In genomic region chr2:112257575-112257974, GRCh38 we compare ENCODE assay signal across 18 cellular contexts. TPM values are rescaled to one million over a fixed set of nuclear protein-coding genes. Genes with fewer than 3 reads are reported as not detected.
DNase-seq lines count a peak whose midpoint lies in the region; ATAC-seq, FAIRE-seq and TF ChIP-seq lines count a peak whose summit lies in the region.
"Had no signal": no experiment of that assay in that cellular context is flagged by ENCODE, and none has a peak within 500 bp of the region (broad histone marks: within the 10 kb centered on the region; RNA-seq: fewer than 3 reads in every experiment).

No MANE protein-coding gene starts in this region.

- H3K36me3 ChIP-seq in upper lobe of left lung: no peaks in the 10 kb centered on the region
- H3K36me3 ChIP-seq: esophagus squamous epithelium, ovary, upper lobe of right lung had no signal

- no peak for TF ChIP-seq EP300 in upper lobe of left lung (IDR thresholded peaks at IDR 0.05)

- H3K4me1 ChIP-seq in upper lobe of left lung: peaks cover 5 to 38% (median 16%) of the 10 kb centered on the region in 4 donors

- H3K9me3 ChIP-seq in upper lobe of left lung: no peaks in the 10 kb centered on the region
- H3K9me3 ChIP-seq: esophagus squamous epithelium, ovary, SK-N-SH, upper lobe of right lung had no signal

- no peak for ATAC-seq in upper lobe of left lung (ENCODE audit: low FRiP score in 2 of 2)
- ATAC-seq: activated CD8-positive, alpha-beta T cell treated with anti-CD3 and anti-CD28 coated beads for 36 hours; upper lobe of right lung had no signal

- H3K27me3 ChIP-seq in upper lobe of left lung: no peaks in the 10 kb centered on the region
- H3K27me3 ChIP-seq: esophagus squamous epithelium, ovary, upper lobe of right lung had no signal

- no peak for TF ChIP-seq POLR2A in upper lobe of left lung (IDR thresholded peaks at IDR 0.05)

- peak; percentile 33 for DNase-seq in stimulated activated CD4-positive, alpha-beta T cell treated with anti-CD3 and anti-CD28 coated beads, Interleukin-1b, Interleukin-23, amount 100 ng/mL, for 48 hours
- no peak for DNase-seq in stimulated activated CD4-positive, alpha-beta T cell treated with anti-CD3 and anti-CD28 coated beads, Interleukin-4, amount 100 ng/mL, for 24 hours
- DNase-seq in RCC 7860 (ENCODE audit: low spot score) (peak; percentile 71), epithelial cell of prostate (ENCODE audit: low read depth, low spot score) (peak; percentile 57), SKM-1 (lab: John Stamatoyannopoulos, UW; ENCODE audit: unreplicated experiment) (no peak), cortex of kidney (lab: John Stamatoyannopoulos, UW) (no peak), upper lobe of left lung (no peak)
- no peak for DNase-seq in central memory CD4-positive, alpha-beta T cell
- DNase-seq: activated CD8-positive, alpha-beta T cell treated with anti-CD3 and anti-CD28 coated beads for 36 hours; esophagus squamous epithelium; NCI-H1417 treated with DMSO at 0.1 percent for 48 hours; NCI-H446; ovary; SK-N-SH; upper lobe of right lung had no signal

- WGBS in upper lobe of left lung, 2 donors: 76 to 87% methylated on average over 3 to 4 of the region's 4 CpGs

- no peak for FAIRE-seq in RCC 7860 (lab: Jason Lieb, UNC)
- FAIRE-seq: D721Med, GM18507 had no signal

- H3K4me3 ChIP-seq in upper lobe of left lung: no peak overlapping the region
- H3K4me3 ChIP-seq: coronary artery, esophagus squamous epithelium, ovary, upper lobe of right lung had no signal

- TF ChIP-seq CTCF in upper lobe of left lung (IDR thresholded peaks at IDR 0.05): no peak

- no peak overlapping the region for H3K27ac ChIP-seq in epithelial cell of prostate
- no peak overlapping the region for H3K27ac ChIP-seq in upper lobe of left lung
- H3K27ac ChIP-seq: coronary artery, esophagus squamous epithelium, ovary, upper lobe of right lung had no signal

RNA-seq across cellular contexts. Expression of gene ZC3H8, which starts 2.7 kb away (rescaled TPM):
- total RNA-seq in upper lobe of left lung: 10 to 100 TPM in 3 of 6 donors, 1 to 10 TPM in 3; 4.3 to 92.2 (median 10.1) TPM

RNA-seq across cellular contexts. Expression of gene ZC3H6, which starts 17.8 kb away (rescaled TPM):
- total RNA-seq in upper lobe of left lung: 10 to 100 TPM in 3 of 6 donors, 1 to 10 TPM in 3; 4.8 to 18.5 (median 11.7) TPM

Comparison
In these comparisons a context has a peak if more than half of its experiments do, and no peak if none do; other contexts are left out.
1. DNase-seq: peak in stimulated activated CD4-positive, alpha-beta T cell treated with anti-CD3 and anti-CD28 coated beads, Interleukin-1b, Interleukin-23, amount 100 ng/mL, for 48 hours (single experiment), RCC 7860 (single experiment) and epithelial cell of prostate (single experiment); none in stimulated activated CD4-positive, alpha-beta T cell treated with anti-CD3 and anti-CD28 coated beads, Interleukin-4, amount 100 ng/mL, for 24 hours (single experiment), SKM-1 (single experiment), central memory CD4-positive, alpha-beta T cell (single experiment), cortex of kidney (single experiment) and upper lobe of left lung (0 of 2).